8 cellular contexts compared by ENCODE assay signal in the genomic region with DNA sequence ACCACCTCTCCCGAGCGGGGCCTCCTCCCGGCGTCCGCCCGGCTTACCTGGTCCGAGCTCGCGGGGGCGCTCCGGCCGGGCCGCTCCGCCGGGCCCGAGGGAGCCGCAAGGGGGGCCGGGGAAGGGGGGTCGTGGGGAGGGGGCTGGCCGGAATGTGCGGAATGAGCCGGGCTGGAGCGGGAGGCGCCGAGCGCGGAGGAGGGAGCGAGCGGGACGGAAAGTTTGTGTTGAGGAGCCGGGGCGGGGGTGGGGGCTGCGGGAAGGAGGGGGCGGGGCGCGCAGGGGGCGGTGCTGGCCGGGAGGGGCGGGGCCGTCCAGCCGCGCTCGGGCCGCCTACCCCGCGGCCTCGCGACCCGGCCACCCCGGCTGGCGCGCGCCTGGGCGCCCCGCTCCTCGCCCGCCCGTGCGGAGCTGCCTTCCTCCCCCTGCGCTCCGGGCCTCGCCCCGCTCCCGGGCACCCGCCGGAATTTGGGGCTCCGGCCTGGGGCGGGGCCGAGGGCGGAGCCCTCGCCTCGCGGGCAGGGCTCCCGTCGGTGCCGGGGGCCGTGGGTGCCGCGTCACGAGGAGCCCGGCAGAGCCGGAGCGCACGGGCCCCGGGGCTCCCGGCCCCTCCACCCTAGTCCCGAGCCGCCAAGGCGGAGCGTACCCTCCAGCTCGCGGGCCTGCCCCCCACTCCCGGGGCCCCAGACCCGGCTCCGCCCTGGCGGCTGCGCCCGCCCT. TPM values are rescaled to one million over a fixed set of nuclear protein-coding genes. Genes with fewer than 3 reads are reported as not detected.
DNase-seq lines count a peak whose midpoint lies in the region; ATAC-seq and TF ChIP-seq lines count a peak whose summit lies in the region.

TEAD3 (minus strand) TSS at position 229 of the 720 bp plus-strand sequence.

- no peaks in the 10 kb centered on the region for H3K9me3 Mint-ChIP-seq in naive B cell

- no peaks in the 10 kb centered on the region for H3K27me3 ChIP-seq in esophagus muscularis mucosa
- peaks cover 4% of the 10 kb centered on the region for H3K27me3 ChIP-seq in upper lobe of right lung

- H3K36me3 Mint-ChIP-seq in naive B cell: no peaks in the 10 kb centered on the region

- H3K27ac Mint-ChIP-seq in naive B cell: peak within 1 kb of the TSS in 1 of 6 donors; percentile 50

- ATAC-seq in naive B cell (ENCODE audit: low read depth in 2 of 2) (peak; percentile 71 to 72), upper lobe of right lung (peak; percentile 78), HG03378 (IDR thresholded peaks at IDR 0.05; ENCODE audit: unreplicated experiment) (no peak)

- H3K36me3 ChIP-seq in esophagus muscularis mucosa: no peaks in the 10 kb centered on the region
- no peaks in the 10 kb centered on the region for H3K36me3 ChIP-seq in upper lobe of right lung

- TF ChIP-seq POLR2A in esophagus muscularis mucosa (IDR thresholded peaks at IDR 0.05; ENCODE audit: low read depth): peak; percentile 55

- H3K4me1 ChIP-seq in esophagus muscularis mucosa (peaks cover 51 to 60% (median 57%) of the 10 kb centered on the region in 4 donors), upper lobe of right lung (peaks cover 40% of the 10 kb centered on the region)

- intact Hi-C loops in esophagus muscularis mucosa (cut with DNase I) (no loop called here), upper lobe of right lung (cut with DNase I) (no loop called here)

- H3K27ac ChIP-seq in esophagus muscularis mucosa (replicated peaks in 1 of 4) (peak within 1 kb of the TSS; percentile 97 to 100 (median 99)), upper lobe of right lung (peak within 1 kb of the TSS; percentile 94)

- peak in 1 of 3 experiments; percentile 10 for TF ChIP-seq CTCF in esophagus muscularis mucosa (IDR thresholded peaks at IDR 0.05)
- TF ChIP-seq CTCF in upper lobe of right lung (IDR thresholded peaks at IDR 0.05): no peak

- no peak for TF ChIP-seq EP300 in esophagus muscularis mucosa (IDR thresholded peaks at IDR 0.05)

- 0% methylated on average over 13 of the region's 98 CpGs for WGBS in esophagus muscularis mucosa

- H3K4me3 ChIP-seq in esophagus muscularis mucosa (peak within 1 kb of the TSS; percentile 84 to 99 (median 88)), upper lobe of right lung (peak within 1 kb of the TSS; percentile 66)

- peak; percentile 36 for DNase-seq in SIG-M5 treated with dmso at 0.1 percent for 504 hours (lab: John Stamatoyannopoulos, UW; ENCODE audit: unreplicated experiment)
- DNase-seq in SIG-M5 (lab: John Stamatoyannopoulos, UW): no peak
- peak; percentile 37 for DNase-seq in NAMALWA (ENCODE audit: low spot score)
- DNase-seq in activated T-cell treated with anti-CD3 and anti-CD28 coated beads for 48 hours (ENCODE audit: low read depth): peak; percentile 56
- DNase-seq in esophagus muscularis mucosa (ENCODE audit: extremely low spot score): no peak
- DNase-seq in naive B cell: peak; percentile 62
- peak; percentile 90 for DNase-seq in upper lobe of right lung

- H3K27me3 Mint-ChIP-seq in naive B cell: peaks cover 37 to 56% (median 47%) of the 10 kb centered on the region in 3 donors

- H3K4me3 Mint-ChIP-seq in naive B cell: peak within 1 kb of the TSS; percentile 70 to 90 (median 84)

- H3K9me3 ChIP-seq in esophagus muscularis mucosa (no peaks in the 10 kb centered on the region), upper lobe of right lung (no peaks in the 10 kb centered on the region)

- H3K4me1 Mint-ChIP-seq in naive B cell: peaks cover 21 to 32% (median 23%) of the 10 kb centered on the region in 3 donors

RNA-seq across cellular contexts. Expression of gene TEAD3, which starts in this region (rescaled TPM):
- total RNA-seq in esophagus muscularis mucosa (100 to 1,000 TPM in 1 of 4 donors, 10 to 100 TPM in 3; 71.4 to 123 (median 78.5) TPM), upper lobe of right lung (23.4 TPM)
- polyA plus RNA-seq in naive B cell (ENCODE audit: low read depth in 6 of 6): under 1 TPM in 3 of 6 donors, not detected in 3; 0.14 to 0.47 (median 0.45) TPM

Comparison
In these comparisons a context has a peak if more than half of its experiments do, and no peak if none do; other contexts are left out.
1. DNase-seq: peak in SIG-M5 treated with dmso at 0.1 percent for 504 hours (single experiment), NAMALWA (single experiment), activated T-cell treated with anti-CD3 and anti-CD28 coated beads for 48 hours (single experiment) and upper lobe of right lung (single experiment); none in SIG-M5 (single experiment) and esophagus muscularis mucosa (single experiment).
2. Peak in DNase-seq and ATAC-seq in naive B cell; RNA of the gene not detected or under 1 TPM.